In the genomic region with DNA sequence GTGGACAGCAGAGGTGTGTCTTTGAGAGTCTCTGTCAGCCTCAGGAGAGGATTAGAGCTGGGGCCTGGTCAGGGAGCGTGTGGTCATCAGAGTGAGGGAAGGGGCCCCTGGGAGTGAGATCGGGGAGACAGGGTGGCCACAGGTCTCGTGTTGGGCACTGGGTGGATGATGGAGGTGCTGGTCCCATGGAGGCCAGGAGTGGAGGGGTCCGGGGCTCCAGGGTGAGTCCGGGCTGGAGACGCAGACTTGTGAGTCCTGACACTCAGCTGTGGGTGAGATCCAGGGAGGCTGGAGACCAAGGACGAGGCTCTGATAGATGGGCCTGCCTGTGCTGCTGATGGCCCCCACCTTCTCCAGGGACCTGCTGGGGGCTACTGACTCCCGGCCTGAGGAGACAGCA, we compare ENCODE assay signal across 26 cellular contexts.
"Had no signal": no experiment of that assay in that cellular context is flagged by ENCODE, and none has a peak within 500 bp of the region (broad histone marks: within the 10 kb centered on the region; RNA-seq: fewer than 3 reads in every experiment).

No MANE protein-coding gene starts in this region.

- DNase-seq: colonic mucosa; dermis blood vessel endothelial cell; effector memory CD4-positive, alpha-beta T cell; foreskin keratinocyte; glutamatergic neuron; heart right ventricle; hippocampal formation; kidney glomerular epithelial cell; left colon; left ventricle myocardium inferior; lower lobe of right lung; naive thymus-derived CD8-positive, alpha-beta T cell; nephron progenitor cell; right lobe of liver; small intestine; stimulated activated CD4-positive, alpha-beta T cell treated with anti-CD3 and anti-CD28 coated beads, Interleukin-15, amount 100 ng/mL, for 24 hours; stimulated activated CD4-positive, alpha-beta T cell treated with anti-CD3 and anti-CD28 coated beads, Interleukin-2, amount 100 ng/mL, for 48 hours; stimulated activated CD8-positive, alpha-beta memory T cell treated with anti-CD3 and anti-CD28 coated beads, Interleukin-4, amount 100 ng/mL, for 48 hours; stimulated activated naive CD4-positive, alpha-beta T cell; stimulated activated naive CD8-positive, alpha-beta T cell treated with anti-CD3 and anti-CD28 coated beads, Interleukin-15, amount 100 ng/mL, for 72 hours; transverse colon had no signal

- H3K4me1 Mint-ChIP-seq: stimulated activated naive CD8-positive, alpha-beta T cell treated with anti-CD3 and anti-CD28 coated beads, Interleukin-15, amount 100 ng/mL, for 72 hours had no signal

- H3K36me3 ChIP-seq: neutrophil, right lobe of liver had no signal

- H2AFZ ChIP-seq: parathyroid adenoma had no signal

- H3K4me3 Mint-ChIP-seq: naive thymus-derived CD8-positive, alpha-beta T cell; nephron progenitor cell; stimulated activated naive CD8-positive, alpha-beta T cell treated with anti-CD3 and anti-CD28 coated beads, Interleukin-15, amount 100 ng/mL, for 72 hours had no signal

- H3K4me1 ChIP-seq: colonic mucosa, esophagus muscularis mucosa, foreskin keratinocyte, heart right ventricle, left ventricle myocardium inferior, lower lobe of right lung, parathyroid adenoma, right lobe of liver, suprapubic skin, transverse colon had no signal

- H3K27ac Mint-ChIP-seq: nephron progenitor cell, progenitor cell of endocrine pancreas had no signal

- ATAC-seq: foreskin keratinocyte; naive thymus-derived CD8-positive, alpha-beta T cell; stimulated activated naive CD8-positive, alpha-beta T cell treated with anti-CD3 and anti-CD28 coated beads, Interleukin-15, amount 100 ng/mL, for 72 hours had no signal

- H3K27ac ChIP-seq: colonic mucosa, esophagus muscularis mucosa, foreskin keratinocyte, heart right ventricle, left ventricle myocardium inferior, lower lobe of right lung, neutrophil, parathyroid adenoma, right lobe of liver, suprapubic skin, transverse colon had no signal

- H3K9me3 ChIP-seq: colonic mucosa, esophagus muscularis mucosa, left ventricle myocardium inferior, lower lobe of right lung, neutrophil, right lobe of liver, suprapubic skin, transverse colon had no signal

- H3K4me3 ChIP-seq: colonic mucosa, esophagus muscularis mucosa, heart right ventricle, left ventricle myocardium inferior, lower lobe of right lung, right lobe of liver, suprapubic skin, transverse colon had no signal

- H3K79me2 ChIP-seq: parathyroid adenoma had no signal

- H3K27me3 Mint-ChIP-seq: naive thymus-derived CD8-positive, alpha-beta T cell; progenitor cell of endocrine pancreas; stimulated activated naive CD8-positive, alpha-beta T cell treated with anti-CD3 and anti-CD28 coated beads, Interleukin-15, amount 100 ng/mL, for 72 hours had no signal

- H3K27me3 ChIP-seq: colonic mucosa, esophagus muscularis mucosa, foreskin keratinocyte, heart right ventricle, neutrophil, right lobe of liver, suprapubic skin, transverse colon had no signal
